In the genomic region with DNA sequence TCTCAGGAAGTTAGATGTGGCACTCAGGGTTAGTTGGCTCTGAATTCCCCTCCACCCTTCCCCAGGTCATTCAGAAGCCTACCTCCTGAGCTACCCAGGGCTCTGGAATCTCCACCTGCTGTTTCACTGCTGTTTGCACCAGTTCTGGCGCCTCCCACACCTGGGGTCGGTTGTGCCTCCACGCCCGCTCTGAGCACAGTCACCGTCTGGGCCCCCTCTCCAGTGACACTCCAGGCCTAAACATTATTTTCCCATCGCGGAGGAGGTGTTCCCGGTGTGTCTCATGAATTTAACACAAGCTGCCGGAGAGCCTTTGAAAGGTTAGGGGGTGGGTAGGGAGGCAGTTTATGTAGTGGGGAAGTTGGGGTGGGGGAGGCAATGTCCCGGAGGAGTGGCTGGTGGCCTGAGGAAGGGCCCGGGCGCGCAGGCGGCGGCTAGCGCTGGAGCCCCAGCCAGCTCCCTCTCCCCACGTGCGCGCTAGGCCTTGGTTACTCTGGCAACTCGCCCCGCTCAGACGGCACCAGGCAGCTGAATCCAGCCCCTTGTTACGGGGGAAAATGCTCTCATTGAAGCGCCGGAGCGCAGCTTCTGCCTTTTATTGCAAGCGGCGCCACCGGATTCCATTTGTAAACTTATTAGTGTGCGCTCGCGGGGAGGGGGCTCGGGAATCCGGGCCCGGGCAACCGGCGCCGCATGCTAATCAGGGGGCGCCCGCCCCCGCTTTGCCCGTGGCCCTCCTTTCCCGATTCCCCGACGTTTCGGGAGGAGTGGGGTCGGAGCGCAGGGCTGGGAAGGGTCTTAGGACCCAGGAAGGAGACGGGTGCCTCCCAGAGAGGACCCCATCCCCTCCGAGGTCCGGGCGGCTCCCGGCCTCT, we compare ENCODE assay signal across 9 cellular contexts. TPM values are rescaled to one million over a fixed set of nuclear protein-coding genes. Genes with fewer than 3 reads are reported as not detected.
DNase-seq lines count a peak whose midpoint lies in the region; ATAC-seq and TF ChIP-seq lines count a peak whose summit lies in the region.
"Had no signal": no experiment of that assay in that cellular context is flagged by ENCODE, and none has a peak within 500 bp of the region (broad histone marks: within the 10 kb centered on the region; RNA-seq: fewer than 3 reads in every experiment).

No MANE protein-coding gene starts in this region.

- POLR2A ChIA-PET in AG04450 (lab: Yijun Ruan, JAX), result interaction anchor here (0.7 to 1.4 kb wide), 2 partner anchors 12 to 17 kb away, joined by 3 to 6 read pairs; no protein-coding TSS in a partner anchor
- POLR2A ChIA-PET in GM10248 (lab: Yijun Ruan, JAX), result no interaction called here
- POLR2A ChIA-PET in activated CD8-positive, alpha-beta T cell treated with anti-CD3 and anti-CD28 coated beads, Interleukin-2, amount 10 ng/mL, durations not matched to agents 7 days and 5 days (lab: Charles Lee), result no interaction called here

- peak overlapping the region; percentile 50 to 65 (median 56) for H3K4me3 Mint-ChIP-seq in nephron
- no peak overlapping the region for H3K4me3 Mint-ChIP-seq in activated CD8-positive, alpha-beta T cell treated with anti-CD3 and anti-CD28 coated beads, Interleukin-2, amount 10 ng/mL, durations not matched to agents 7 days and 5 days

- H3K27me3 Mint-ChIP-seq in nephron (ENCODE audit: low read depth), result peaks cover 60% of the 10 kb centered on the region
- H3K27me3 Mint-ChIP-seq in activated CD8-positive, alpha-beta T cell treated with anti-CD3 and anti-CD28 coated beads, Interleukin-2, amount 10 ng/mL, durations not matched to agents 7 days and 5 days (ENCODE audit: low read depth), result peaks cover 40% of the 10 kb centered on the region

- H3K4me3 ChIP-seq in AG04450 (ENCODE audit: low read depth, low read length) (peak overlapping the region; percentile 47; the same call in 1 of the 2 replicates), epithelial cell of proximal tubule (ENCODE audit: low read depth, low read length) (peak overlapping the region; percentile 43)

- peak overlapping the region; percentile 6 to 72 (median 34) for H3K27ac Mint-ChIP-seq in nephron
- no peak overlapping the region for H3K27ac Mint-ChIP-seq in activated CD8-positive, alpha-beta T cell treated with anti-CD3 and anti-CD28 coated beads, Interleukin-2, amount 10 ng/mL, durations not matched to agents 7 days and 5 days
- H3K27ac Mint-ChIP-seq: activated naive CD8-positive, alpha-beta T cell treated with anti-CD3 and anti-CD28 coated beads, Interleukin-2, amount 50 U/mL, for 24 hours had no signal

- H3K4me1 Mint-ChIP-seq in nephron, result peaks cover 24% of the 10 kb centered on the region
- H3K4me1 Mint-ChIP-seq in activated CD8-positive, alpha-beta T cell treated with anti-CD3 and anti-CD28 coated beads, Interleukin-2, amount 10 ng/mL, durations not matched to agents 7 days and 5 days (ENCODE audit: low read depth), result peaks cover 1% of the 10 kb centered on the region

- DNase-seq in AG04450 (ENCODE audit: low read depth, low spot score), result no peak
- peak; percentile 43 for DNase-seq in NCI-H2029 (lab: John Stamatoyannopoulos, UW)
- DNase-seq in epithelial cell of proximal tubule (ENCODE audit: low read depth), result no peak
- no peak for DNase-seq in D341Med (ENCODE audit: low spot score)
- DNase-seq in central memory CD4-positive, alpha-beta T cell, result no peak
- no peak for DNase-seq in GM10248 (ENCODE audit: extremely low spot score)
- DNase-seq in activated CD8-positive, alpha-beta T cell treated with anti-CD3 and anti-CD28 coated beads, Interleukin-2, amount 10 ng/mL, durations not matched to agents 7 days and 5 days, result no peak

- H3K27ac ChIP-seq in AG04450 (ENCODE audit: low read depth, low read length), result no peak overlapping the region

- no peaks in the 10 kb centered on the region; the same call in 1 of the 2 replicates for H3K9me3 ChIP-seq in AG04450 (ENCODE audit: control insufficient read depth, insufficient read depth, low read length)

- H3K9me3 Mint-ChIP-seq in nephron, result no peaks in the 10 kb centered on the region
- no peaks in the 10 kb centered on the region for H3K9me3 Mint-ChIP-seq in activated CD8-positive, alpha-beta T cell treated with anti-CD3 and anti-CD28 coated beads, Interleukin-2, amount 10 ng/mL, durations not matched to agents 7 days and 5 days (ENCODE audit: insufficient read depth)
- H3K9me3 Mint-ChIP-seq: activated naive CD8-positive, alpha-beta T cell treated with anti-CD3 and anti-CD28 coated beads, Interleukin-2, amount 50 U/mL, for 24 hours had no signal

- CTCF ChIA-PET in AG04450 (lab: Charles Lee), result interaction anchor here (0.6 to 1.8 kb wide), 8 partner anchors 20 to 151 kb away, joined by 3 to 6 read pairs (median 4); partner anchors contain the start of gene GRIK4
- CTCF ChIA-PET in GM10248 (lab: Yijun Ruan, JAX), result interaction anchor here (0.7 to 2.3 kb wide), 8 partner anchors 10 to 239 kb away, joined by 3 to 6 read pairs (median 4); no protein-coding TSS in a partner anchor
- CTCF ChIA-PET in activated CD8-positive, alpha-beta T cell treated with anti-CD3 and anti-CD28 coated beads, Interleukin-2, amount 10 ng/mL, durations not matched to agents 7 days and 5 days (lab: Charles Lee), result no interaction called here

- H3K27me3 ChIP-seq in AG04450 (ENCODE audit: control insufficient read depth, insufficient read depth, low read length), result no peaks in the 10 kb centered on the region

- no peaks in the 10 kb centered on the region for H3K36me3 Mint-ChIP-seq in nephron (ENCODE audit: low read depth)
- H3K36me3 Mint-ChIP-seq in activated CD8-positive, alpha-beta T cell treated with anti-CD3 and anti-CD28 coated beads, Interleukin-2, amount 10 ng/mL, durations not matched to agents 7 days and 5 days (ENCODE audit: low read depth), result no peaks in the 10 kb centered on the region

- TF ChIP-seq CTCF in AG04450 (IDR thresholded peaks at IDR 0.05; ENCODE audit: low read depth, low read length) (no peak), epithelial cell of proximal tubule (conservative IDR thresholded peaks at IDR 0.05; ENCODE audit: low read depth, low read length) (no peak), nephron (IDR thresholded peaks at IDR 0.05; ENCODE audit: unreplicated experiment in 3 of 3) (no peak), GM10248 (IDR thresholded peaks at IDR 0.05; ENCODE audit: control extremely low read depth, extremely low read depth, low read depth, missing control alignments) (no peak)

- no peak for ATAC-seq in activated CD8-positive, alpha-beta T cell treated with anti-CD3 and anti-CD28 coated beads, Interleukin-2, amount 10 ng/mL, durations not matched to agents 7 days and 5 days

RNA-seq across cellular contexts. Expression of gene GRIK4, which starts 52.4 kb away (rescaled TPM):
- 0.55 and 0.68 TPM in 2 replicates for polyA plus RNA-seq in AG04450 (2011; rRNA removed)
- 0.91 and 1.5 TPM in 2 replicates for polyA minus RNA-seq in AG04450 (2011; rRNA and poly(A)+ RNA removed)
- total RNA-seq in epithelial cell of proximal tubule, result 0.06 and 0.07 TPM in 2 replicates
- not detected for total RNA-seq in activated CD8-positive, alpha-beta T cell treated with anti-CD3 and anti-CD28 coated beads, Interleukin-2, amount 10 ng/mL, durations not matched to agents 7 days and 5 days
